Comparison of ENCODE assay signal across 18 cellular contexts in genomic region chr10:103157246-103157645, GRCh38. TPM values are rescaled to one million over a fixed set of nuclear protein-coding genes. Genes with fewer than 3 reads are reported as not detected.
DNase-seq lines count a peak whose midpoint lies in the region; ATAC-seq, FAIRE-seq and TF ChIP-seq lines count a peak whose summit lies in the region.
"Had no signal": no experiment of that assay in that cellular context is flagged by ENCODE, and none has a peak within 500 bp of the region (broad histone marks: within the 10 kb centered on the region; RNA-seq: fewer than 3 reads in every experiment).

No MANE protein-coding gene starts in this region.

- H3K9me3 ChIP-seq in IMR-90 (ENCODE audit: control insufficient read depth, insufficient read depth, low read length) (peaks cover 2% of the 10 kb centered on the region; the same call in 1 of the 2 replicates), gastrocnemius medialis (no peaks in the 10 kb centered on the region)
- no peaks in the 10 kb centered on the region for H3K9me3 ChIP-seq in CD4-positive, alpha-beta T cell (ENCODE audit: control insufficient read depth, low read length)
- H3K9me3 ChIP-seq: HAP-1 had no signal

- CTCF ChIA-PET in IMR-90 (lab: Yijun Ruan, JAX), result no interaction called here
- CTCF ChIA-PET in CD4-positive, alpha-beta T cell (lab: Charles Lee), result no interaction called here

- no peak for TF ChIP-seq CTCF in IMR-90 (conservative IDR thresholded peaks at IDR 0.05; ENCODE audit: low read depth, low read length)
- no peak for TF ChIP-seq CTCF in gastrocnemius medialis (IDR thresholded peaks at IDR 0.05 in 4 of 5, conservative IDR thresholded peaks at IDR 0.05 in 1 of 5)
- TF ChIP-seq CTCF in CD4-positive, alpha-beta T cell (IDR thresholded peaks at IDR 0.05), result no peak

- H3K14ac ChIP-seq in IMR-90 (replicated peaks; ENCODE audit: low read depth, low read length), result no peak overlapping the region

- no peak overlapping the region for H2AK5ac ChIP-seq in IMR-90 (ENCODE audit: low read depth, low read length)

- no peaks in the 10 kb centered on the region for H3K4me1 Mint-ChIP-seq in CD4-positive, alpha-beta T cell (ENCODE audit: low read depth)

- H2AK9ac ChIP-seq in IMR-90 (replicated peaks; ENCODE audit: low read depth, low read length, poor library complexity), result no peak overlapping the region

- no peak overlapping the region for H2BK20ac ChIP-seq in IMR-90 (ENCODE audit: low read depth, low read length)

- TF ChIP-seq RAD21 in IMR-90 (IDR thresholded peaks at IDR 0.05; ENCODE audit: low read length), result no peak

- H4K8ac ChIP-seq in IMR-90 (ENCODE audit: low read depth in 2 of 2, low read length in 2 of 2), result no peak overlapping the region

- no peak overlapping the region for H4K91ac ChIP-seq in IMR-90 (ENCODE audit: insufficient read depth, low read depth, low read length)

- H3K9ac ChIP-seq in IMR-90 (ENCODE audit: low read depth, low read length), result no peak overlapping the region
- H3K9ac ChIP-seq: GM23248 had no signal

- H3K4ac ChIP-seq in IMR-90 (ENCODE audit: low read depth, low read length), result no peak overlapping the region

- DNase-seq in H54 (ENCODE audit: insufficient read length, low spot score) (no peak), IMR-90 (peak; percentile 53), fibroblast of peridontal ligament (ENCODE audit: extremely low read depth) (peak; percentile 36), gastrocnemius medialis (no peak), urothelium cell line (ENCODE audit: low spot score) (no peak), glomerular visceral epithelial cell (ENCODE audit: extremely low spot score) (no peak)
- DNase-seq in CD4-positive, alpha-beta T cell, result no peak
- DNase-seq: C1 segment of cervical spinal cord; Caco-2; CD8-positive, alpha-beta T cell; DMS153; DMS79; EL; GDM1; GM23248 had no signal

- dilution Hi-C loops in IMR-90 (cut with HindIII; ENCODE audit: low sequenced_read_pairs, unreplicated experiment), result no loop called here

- H4K5ac ChIP-seq in IMR-90 (ENCODE audit: low read depth, low read length), result no peak overlapping the region

- no peak overlapping the region for H3K27ac Mint-ChIP-seq in CD4-positive, alpha-beta T cell
- H3K27ac Mint-ChIP-seq: CD8-positive, alpha-beta T cell had no signal

- POLR2A ChIA-PET in IMR-90 (lab: Charles Lee; ENCODE audit: unreplicated experiment), result no interaction called here
- POLR2A ChIA-PET in CD4-positive, alpha-beta T cell (lab: Charles Lee), result no interaction called here

- peak; percentile 27 for FAIRE-seq in H54 (lab: Jason Lieb, UNC)
- no peak for FAIRE-seq in urothelium cell line (lab: Jason Lieb, UNC)
- FAIRE-seq: GM12878, GM19239 had no signal

- H3K9me3 Mint-ChIP-seq in CD4-positive, alpha-beta T cell, result no peaks in the 10 kb centered on the region
- H3K9me3 Mint-ChIP-seq: CD8-positive, alpha-beta T cell had no signal

- peaks cover 11% of the 10 kb centered on the region; the same call in 1 of the 2 replicates for H3K9me1 ChIP-seq in IMR-90 (ENCODE audit: insufficient read depth, low read length)

- intact Hi-C loops in IMR-90 (cut with micrococcal nuclease) (no loop called here), gastrocnemius medialis (cut with DNase I; ENCODE audit: low total_unique reads) (no loop called here)
- intact Hi-C loops in CD4-positive, alpha-beta T cell (cut with DNase I, micrococcal nuclease), result no loop called here

- H3K79me1 ChIP-seq in IMR-90 (ENCODE audit: low read depth in 1 of 2, low read length in 2 of 2), result peaks cover 23 to 67% of the 10 kb centered on the region in 2 experiments

- H3K4me1 ChIP-seq in IMR-90 (ENCODE audit: control insufficient read depth, insufficient read depth, low read length) (peaks cover 11% of the 10 kb centered on the region), gastrocnemius medialis (peaks cover 40 to 49% of the 10 kb centered on the region in 2 donors)

- H3K36me3 Mint-ChIP-seq in CD4-positive, alpha-beta T cell (ENCODE audit: low read depth), result peaks cover 54% of the 10 kb centered on the region

- H3K23ac ChIP-seq in IMR-90 (ENCODE audit: low read depth, low read length), result no peak overlapping the region

- no CpG with 5 or more reads among the region's 1 CpG for WGBS in IMR-90 (ENCODE audit: extremely low coverage in 2 of 2, insufficient read length in 1 of 2), 2 experiments

- H3K27ac ChIP-seq in IMR-90 (ENCODE audit: insufficient read depth, low read length) (no peak overlapping the region), gastrocnemius medialis (peak overlapping the region in 3 of 4 donors; percentile 23 to 84 (median 51))
- no peak overlapping the region for H3K27ac ChIP-seq in CD4-positive, alpha-beta T cell (ENCODE audit: low read depth, low read length)
- H3K27ac ChIP-seq: GM23248 had no signal

- no peak overlapping the region for H2BK15ac ChIP-seq in IMR-90 (ENCODE audit: low read depth, low read length)

- peaks cover 18% of the 10 kb centered on the region; the same call in 1 of the 2 replicates for H4K20me1 ChIP-seq in IMR-90 (ENCODE audit: insufficient read depth, low read length)

- TF ChIP-seq POLR2A in H54 (IDR thresholded peaks at IDR 0.05; ENCODE audit: low read depth, low read length) (no peak), IMR-90 (IDR thresholded peaks at IDR 0.05; ENCODE audit: low read depth, low read length) (no peak), gastrocnemius medialis (IDR thresholded peaks at IDR 0.05) (no peak)

- H3K36me3 ChIP-seq in IMR-90 (ENCODE audit: control insufficient read depth, insufficient read depth, low read length) (peaks cover 12% of the 10 kb centered on the region), gastrocnemius medialis (peaks cover 0 to 22% of the 10 kb centered on the region in 2 donors)
- H3K36me3 ChIP-seq: HAP-1 had no signal

- peak overlapping the region; percentile 60 for H2BK5ac ChIP-seq in IMR-90 (ENCODE audit: low read depth, low read length, poor library complexity, severe bottlenecking)

- no peak overlapping the region for H2BK120ac ChIP-seq in IMR-90 (ENCODE audit: low read depth, low read length)

- H3K4me3 ChIP-seq in IMR-90 (ENCODE audit: insufficient read depth, low read depth, low read length) (no peak overlapping the region), gastrocnemius medialis (no peak overlapping the region)
- H3K4me3 ChIP-seq: GM12878, GM23248, HAP-1 had no signal

- no peak overlapping the region for H3K56ac ChIP-seq in IMR-90 (ENCODE audit: extremely low read depth, insufficient read depth, low read length)

- H3K18ac ChIP-seq in IMR-90 (ENCODE audit: low read depth, low read length), result no peak overlapping the region

- in situ Hi-C loops in IMR-90 (cut with MboI; ENCODE audit: low sequenced_read_pairs), result no loop called here
- in situ Hi-C loops in gastrocnemius medialis (cut with MboI; ENCODE audit: low sequenced_read_pairs in 4 of 4), result no loop called here

- ATAC-seq in IMR-90 (ENCODE audit: low read depth) (peak; percentile 52), gastrocnemius medialis (no peak)
- no peak for ATAC-seq in CD4-positive, alpha-beta T cell (ENCODE audit: poor library complexity)
- ATAC-seq: CD8-positive, alpha-beta T cell; GM12878 had no signal

- H3K27me3 ChIP-seq in IMR-90 (ENCODE audit: control insufficient read depth, insufficient read depth, low read length) (no peaks in the 10 kb centered on the region), gastrocnemius medialis (no peaks in the 10 kb centered on the region)
- no peaks in the 10 kb centered on the region for H3K27me3 ChIP-seq in CD4-positive, alpha-beta T cell (ENCODE audit: control insufficient read depth, insufficient read depth, low read length)

- no peak overlapping the region for H3K4me3 Mint-ChIP-seq in CD4-positive, alpha-beta T cell
- H3K4me3 Mint-ChIP-seq: CD8-positive, alpha-beta T cell had no signal

- no peak overlapping the region for H3K4me2 ChIP-seq in IMR-90 (ENCODE audit: low read depth, low read length)

- no peaks in the 10 kb centered on the region for H3K27me3 Mint-ChIP-seq in CD4-positive, alpha-beta T cell

- no peak overlapping the region for H2AFZ ChIP-seq in IMR-90 (replicated peaks; ENCODE audit: low read length, poor library complexity)
- H2AFZ ChIP-seq: GM23248 had no signal

- BruUV-seq in IMR-90 (replicated peaks; lab: Mats Ljungman, UMichigan), result no TSS peak

TF ChIP-seq in IMR-90, 13 proteins besides CTCF, POLR2A, EP300 and RAD21:
- TF ChIP-seq USF2 (IDR thresholded peaks at IDR 0.05; ENCODE audit: low read depth, low read length), result no peak
- peak; percentile 35; the same call in 1 of the 2 replicates for TF ChIP-seq CEBPB (IDR thresholded peaks at IDR 0.05; ENCODE audit: low read depth, low read length)
- no peak for TF ChIP-seq SMC3 (IDR thresholded peaks at IDR 0.05; ENCODE audit: low read depth, low read length)

RNA-seq across cellular contexts. Expression of gene NT5C2, which starts 35.8 kb away (rescaled TPM):
- total RNA-seq in IMR-90 (2012; rRNA removed) (60.0 and 83.3 TPM in 2 replicates), gastrocnemius medialis (10 to 100 TPM; 33.5 to 53.2 (median 35.3) TPM)
- polyA plus RNA-seq in IMR-90 (2012; rRNA removed), result 48.4 and 65.1 TPM in 2 replicates
- 15.0 and 21.0 TPM in 2 replicates for polyA plus RNA-seq in IMR-90 (2012; cell fraction: cytosol; rRNA removed)
- 13.4 and 65.9 TPM in 2 replicates for polyA plus RNA-seq in IMR-90 (2012; cell fraction: nucleus; rRNA removed; ENCODE audit: low replicate concordance)
- 10 to 100 TPM; 43.2 to 47.8 TPM for total RNA-seq in CD4-positive, alpha-beta T cell

Comparison
In these comparisons a context has a peak if more than half of its experiments do, and no peak if none do; other contexts are left out.
1. DNase-seq: peak in IMR-90 (single experiment) and fibroblast of peridontal ligament (single experiment); none in H54 (single experiment), gastrocnemius medialis (0 of 2), urothelium cell line (single experiment), CD4-positive, alpha-beta T cell (0 of 10) and glomerular visceral epithelial cell (single experiment).
2. H3K27ac ChIP-seq: peak in gastrocnemius medialis (3 of 4); none in IMR-90 (single experiment) and CD4-positive, alpha-beta T cell (single experiment).